In genomic region chr12:77766224-77766623, GRCh38 we compare ENCODE assay signal across 31 cellular contexts.
"Had no signal": no experiment of that assay in that cellular context is flagged by ENCODE, and none has a peak within 500 bp of the region (broad histone marks: within the 10 kb centered on the region; RNA-seq: fewer than 3 reads in every experiment).

No MANE protein-coding gene starts in this region.

- H3K9me3 ChIP-seq: ascending aorta, Peyer's patch had no signal

- H3K27ac ChIP-seq: ascending aorta, cardiac muscle cell, Peyer's patch, WERI-Rb-1 had no signal

- H3K4me3 ChIP-seq: ascending aorta, cardiac muscle cell, Peyer's patch had no signal

- ATAC-seq: activated CD8-positive, alpha-beta T cell treated with anti-CD3 and anti-CD28 coated beads for 36 hours; activated T-cell treated with anti-CD3 and anti-CD28 coated beads, Interleukin-2, amount 50 U/mL, for 72 hours; activated T-helper 17 cell treated with anti-CD3 and anti-CD28 coated beads, Interleukin-2, amount 50 U/mL, for 72 hours; PC-3 had no signal

- H3K27me3 ChIP-seq: ascending aorta, cardiac muscle cell, Peyer's patch had no signal

- DNase-seq: activated CD4-positive, alpha-beta T cell treated with anti-CD3 and anti-CD28 coated beads for 1 hour; activated CD4-positive, alpha-beta T cell treated with anti-CD3 and anti-CD28 coated beads for 48 hours; activated CD4-positive, alpha-beta T cell treated with anti-CD3 and anti-CD28 coated beads, Interleukin-2, amount 50 U/mL, for 4 hours; activated CD4-positive, CD25-positive, alpha-beta regulatory T cell; activated CD8-positive, alpha-beta T cell treated with anti-CD3 and anti-CD28 coated beads for 36 hours; activated effector memory CD4-positive, alpha-beta T cell treated with anti-CD3 and anti-CD28 coated beads, Interleukin-2, amount 50 U/mL, for 16 hours; activated naive CD4-positive, alpha-beta T cell; activated naive CD4-positive, alpha-beta T cell treated with anti-CD3 and anti-CD28 coated beads, Interleukin-2, amount 50 U/mL, for 16 hours; activated naive CD8-positive, alpha-beta T cell treated with anti-CD3 and anti-CD28 coated beads for 36 hours; activated T-cell treated with anti-CD3 and anti-CD28 coated beads, Interleukin-2, amount 50 U/mL, for 1 hour; activated T-cell treated with anti-CD3 and anti-CD28 coated beads, Interleukin-2, amount 50 U/mL, for 72 hours; amniotic stem cell; Karpas-422; KBM-7; NCI-H1105 treated with DMSO at 0.1 percent for 48 hours; NCI-H1436; NCI-H1694; NCI-H1930; NCI-H2081 treated with DMSO at 0.1 percent for 48 hours; NCI-H345; NCI-H524 treated with DMSO at 0.1 percent for 48 hours; NK-92 treated with Interleukin-12 subunit alpha and Interleukin-12 subunit beta, amount 100 ng/mL, for 24 hours; PC-3; Peyer's patch; RPMI8226; SW 1271; T1000; WERI-Rb-1 had no signal

- H3K4me1 ChIP-seq: ascending aorta, Peyer's patch had no signal

- H3K36me3 ChIP-seq: ascending aorta, cardiac muscle cell, Peyer's patch, WERI-Rb-1 had no signal
